ENCODE assay signal across 9 cellular contexts in genomic region chr14:97219356-97220017, GRCh38.
DNase-seq lines count a peak whose midpoint lies in the region; ATAC-seq, FAIRE-seq and TF ChIP-seq lines count a peak whose summit lies in the region.
"Had no signal": no experiment of that assay in that cellular context is flagged by ENCODE, and none has a peak within 500 bp of the region (broad histone marks: within the 10 kb centered on the region; RNA-seq: fewer than 3 reads in every experiment).

No MANE protein-coding gene starts in this region.

- H2AFZ ChIP-seq in Loucy (ENCODE audit: low read length): peak overlapping the region; percentile 95
- H2AFZ ChIP-seq: PC-9 had no signal

- H3F3A ChIP-seq in Loucy (ENCODE audit: low read depth): no peaks in the 10 kb centered on the region

- H3K27ac ChIP-seq in mucosa of rectum (ENCODE audit: low read depth in 2 of 2, low read length in 2 of 2): no peak overlapping the region
- H3K27ac ChIP-seq: PC-9 had no signal

- H3K27me3 ChIP-seq in Loucy (ENCODE audit: insufficient read depth, low read length, poor library complexity, severe bottlenecking) (peaks cover 14% of the 10 kb centered on the region), mucosa of rectum (ENCODE audit: control insufficient read depth in 2 of 2, insufficient read depth in 2 of 2, low read length in 2 of 2) (peaks cover 3 to 4% of the 10 kb centered on the region in 2 donors)

- no peaks in the 10 kb centered on the region for H4K20me1 ChIP-seq in Loucy (ENCODE audit: insufficient read depth, low read length, poor library complexity, severe bottlenecking)

- no peaks in the 10 kb centered on the region for H3K79me2 ChIP-seq in Loucy (ENCODE audit: insufficient read depth, low read length)

- H3K9me3 ChIP-seq in Loucy (ENCODE audit: insufficient read depth, low read depth, low read length): no peaks in the 10 kb centered on the region
- H3K9me3 ChIP-seq in mucosa of rectum (ENCODE audit: control insufficient read depth in 2 of 2, low read length in 2 of 2): no peaks in the 10 kb centered on the region

- DNase-seq in AG09309 (ENCODE audit: low read depth) (no peak), astrocyte of the spinal cord (ENCODE audit: low read depth, low spot score) (no peak), urothelium cell line (ENCODE audit: low spot score) (no peak), NCI-H2107 (lab: John Stamatoyannopoulos, UW) (no peak), UCSD-AML1 (lab: John Stamatoyannopoulos, UW; ENCODE audit: unreplicated experiment) (no peak)
- DNase-seq: PC-9 had no signal

- no peak for TF ChIP-seq CTCF in AG09309 (IDR thresholded peaks at IDR 0.05; ENCODE audit: control insufficient read depth, insufficient read depth, low read depth, low read length, missing control alignments)
- TF ChIP-seq CTCF in Loucy (conservative IDR thresholded peaks at IDR 0.05; ENCODE audit: low read length): no peak
- no peak for TF ChIP-seq CTCF in astrocyte of the spinal cord (IDR thresholded peaks at IDR 0.05; ENCODE audit: low read depth, low read length)

- peak overlapping the region; percentile 63 for H3K9ac ChIP-seq in Loucy (ENCODE audit: low read depth, low read length, poor library complexity, severe bottlenecking)
- H3K9ac ChIP-seq in mucosa of rectum (ENCODE audit: low read depth in 1 of 2, low read length in 2 of 2): no peak overlapping the region

- H3K4me1 ChIP-seq in Loucy (ENCODE audit: insufficient read depth, low read length, poor library complexity, severe bottlenecking) (peaks cover 15% of the 10 kb centered on the region), mucosa of rectum (ENCODE audit: control insufficient read depth in 2 of 2, insufficient read depth in 2 of 2, low read length in 2 of 2) (no peaks in the 10 kb centered on the region)

- peak overlapping the region; percentile 100 for H3K4me2 ChIP-seq in Loucy (ENCODE audit: low read depth, low read length, poor library complexity, severe bottlenecking)
- H3K4me2 ChIP-seq: PC-9 had no signal

- FAIRE-seq in urothelium cell line (lab: Jason Lieb, UNC): no peak

- H3K36me3 ChIP-seq in Loucy (ENCODE audit: insufficient read depth, low read length): no peaks in the 10 kb centered on the region
- H3K36me3 ChIP-seq in mucosa of rectum (ENCODE audit: control insufficient read depth in 2 of 2, insufficient read depth in 2 of 2, low read length in 2 of 2): no peaks in the 10 kb centered on the region

- no peak for ATAC-seq in GM19351 (IDR thresholded peaks at IDR 0.05; ENCODE audit: unreplicated experiment)

- no peaks in the 10 kb centered on the region for H3K9me2 ChIP-seq in Loucy (replicated peaks; ENCODE audit: low read depth, low read length)

- in situ Hi-C loops in astrocyte of the spinal cord (cut with HindIII; ENCODE audit: low sequenced_read_pairs): no loop called here

- H3K4me3 ChIP-seq in AG09309 (ENCODE audit: control insufficient read depth, low read depth, low read length) (peak overlapping the region; percentile 35), Loucy (ENCODE audit: low read length, poor library complexity, severe bottlenecking) (peak overlapping the region; percentile 79), astrocyte of the spinal cord (ENCODE audit: low read depth, low read length) (peak overlapping the region; percentile 29), mucosa of rectum (ENCODE audit: low read length in 2 of 2) (peak overlapping the region; percentile 22 to 52)
- H3K4me3 ChIP-seq: PC-9 had no signal

Comparison
In these comparisons a context has a peak if more than half of its experiments do, and no peak if none do; other contexts are left out.
1. H3K4me3 ChIP-seq: peak in every context shown above with its lines; median percentile 79 in Loucy; 37 in mucosa of rectum; 35 in AG09309; 29 in astrocyte of the spinal cord.